8 cellular contexts compared by ENCODE assay signal in genomic region chr3:93979850-93980677, GRCh38. TPM values are rescaled to one million over a fixed set of nuclear protein-coding genes. Genes with fewer than 3 reads are reported as not detected.
DNase-seq lines count a peak whose midpoint lies in the region; ATAC-seq and TF ChIP-seq lines count a peak whose summit lies in the region.

Gene ARL13B (plus strand): TSS chr3:93980155. CDS start chr3:93980424, 269 bp downstream.

- no peaks in the 10 kb centered on the region; the same call in 2 of the 3 replicates for H3K9me3 Mint-ChIP-seq in GM23338
- no peaks in the 10 kb centered on the region for H3K9me3 Mint-ChIP-seq in activated T-helper 17 cell treated with anti-CD3 and anti-CD28 coated beads, Interleukin-2, amount 50 U/mL, for 72 hours
- H3K9me3 Mint-ChIP-seq in naive thymus-derived CD4-positive, alpha-beta T cell = no peaks in the 10 kb centered on the region
- no peaks in the 10 kb centered on the region for H3K9me3 Mint-ChIP-seq in stimulated activated naive B cell treated with anti-CD40 and anti-IgM and Interleukin-4, amounts not matched to agents 10 μg/mL and 1 μg/mL and 100 μg/mL, for 72 hours

- H3K9me3 ChIP-seq in DOHH2 (ENCODE audit: control insufficient read depth, insufficient read depth, low read length) = no peaks in the 10 kb centered on the region
- no peaks in the 10 kb centered on the region for H3K9me3 ChIP-seq in fibroblast of lung (ENCODE audit: control insufficient read depth, insufficient read depth, low read depth, low read length)
- H3K9me3 ChIP-seq in naive thymus-derived CD4-positive, alpha-beta T cell (ENCODE audit: control insufficient read depth in 2 of 3, low read length in 3 of 3) = no peaks in the 10 kb centered on the region

- TF ChIP-seq CTCF in DOHH2 (IDR thresholded peaks at IDR 0.05; ENCODE audit: low read depth, low read length, poor library complexity, severe bottlenecking) (no peak), GM23338 (conservative IDR thresholded peaks at IDR 0.05; ENCODE audit: low read depth in 2 of 2) (no peak), fibroblast of lung (conservative IDR thresholded peaks at IDR 0.05 in 1 of 2, IDR thresholded peaks at IDR 0.05 in 1 of 2; ENCODE audit: low read depth in 1 of 2, low read length in 2 of 2) (no peak)

- peak within 1 kb of the TSS; percentile 14 for H3K27ac ChIP-seq in DOHH2 (ENCODE audit: low read depth, low read length)
- H3K27ac ChIP-seq in GM23338 (ENCODE audit: low read depth) = no peak within 1 kb of the TSS
- peak within 1 kb of the TSS; percentile 97 for H3K27ac ChIP-seq in fibroblast of lung (ENCODE audit: insufficient read depth, low read length)
- H3K27ac ChIP-seq in naive thymus-derived CD4-positive, alpha-beta T cell (ENCODE audit: low read depth, low read length) = peak within 1 kb of the TSS; percentile 86

- no peaks in the 10 kb centered on the region; the same call in 2 of the 3 replicates for H3K36me3 Mint-ChIP-seq in GM23338 (ENCODE audit: low read depth)
- H3K36me3 Mint-ChIP-seq in activated T-helper 17 cell treated with anti-CD3 and anti-CD28 coated beads, Interleukin-2, amount 50 U/mL, for 72 hours (ENCODE audit: low read depth) = no peaks in the 10 kb centered on the region
- H3K36me3 Mint-ChIP-seq in naive thymus-derived CD4-positive, alpha-beta T cell = no peaks in the 10 kb centered on the region
- no peaks in the 10 kb centered on the region for H3K36me3 Mint-ChIP-seq in stimulated activated naive B cell treated with anti-CD40 and anti-IgM and Interleukin-4, amounts not matched to agents 10 μg/mL and 1 μg/mL and 100 μg/mL, for 72 hours

- H3F3A ChIP-seq in DOHH2 (ENCODE audit: control insufficient read depth, insufficient read depth) (no peaks in the 10 kb centered on the region), GM23338 (replicated peaks; ENCODE audit: low read depth) (no peaks in the 10 kb centered on the region)

- H3K4me2 ChIP-seq in DOHH2 (ENCODE audit: low read length) (peak within 1 kb of the TSS; percentile 78), GM23338 (peak within 1 kb of the TSS; percentile 83), fibroblast of lung (ENCODE audit: extremely low read depth, insufficient read depth, low read length) (peak within 1 kb of the TSS; percentile 86)

- intact Hi-C loops in naive thymus-derived CD4-positive, alpha-beta T cell (cut with micrococcal nuclease) = loop anchor here (1.0 kb wide), 3 partner anchors 24 to 83 kb away; partner anchors contain the start of genes DHFR2 (in 1 of the 2) and NSUN3 (in 1 of the 2)

- H3K9me2 ChIP-seq in DOHH2 (replicated peaks; ENCODE audit: control insufficient read depth, low read length) (no peaks in the 10 kb centered on the region), GM23338 (ENCODE audit: insufficient read depth) (no peaks in the 10 kb centered on the region)

- H3K4me3 ChIP-seq in DOHH2 (ENCODE audit: low read length) (peak within 1 kb of the TSS; percentile 82), GM23338 (peak within 1 kb of the TSS; percentile 66), fibroblast of lung (replicated peaks in 1 of 4; ENCODE audit: control extremely low read depth in 1 of 4, insufficient read depth in 1 of 4, low read depth in 3 of 4, low read length in 4 of 4) (peak within 1 kb of the TSS; percentile 76 to 88 (median 86))
- H3K4me3 ChIP-seq in naive thymus-derived CD4-positive, alpha-beta T cell (ENCODE audit: low read length) = peak within 1 kb of the TSS; percentile 95

- H3K79me2 ChIP-seq in DOHH2 (ENCODE audit: control insufficient read depth, low read length) = peaks cover 34% of the 10 kb centered on the region
- H3K79me2 ChIP-seq in GM23338 (replicated peaks; ENCODE audit: insufficient read depth) = peaks cover 35% of the 10 kb centered on the region
- peaks cover 13% of the 10 kb centered on the region for H3K79me2 ChIP-seq in fibroblast of lung (ENCODE audit: control insufficient read depth, insufficient read depth, low read length)

- H2AFZ ChIP-seq in GM23338 (peak within 1 kb of the TSS; percentile 20; the same call in 1 of the 2 replicates), fibroblast of lung (ENCODE audit: low read length) (peak within 1 kb of the TSS; percentile 87)

- peaks cover 10% of the 10 kb centered on the region for H3K4me1 Mint-ChIP-seq in GM23338
- peaks cover 5% of the 10 kb centered on the region for H3K4me1 Mint-ChIP-seq in activated T-helper 17 cell treated with anti-CD3 and anti-CD28 coated beads, Interleukin-2, amount 50 U/mL, for 72 hours
- peaks cover 6 to 38% (median 26%) of the 10 kb centered on the region in 7 donors for H3K4me1 Mint-ChIP-seq in naive thymus-derived CD4-positive, alpha-beta T cell
- peaks cover 7 to 11% of the 10 kb centered on the region in 2 donors for H3K4me1 Mint-ChIP-seq in stimulated activated naive B cell treated with anti-CD40 and anti-IgM and Interleukin-4, amounts not matched to agents 10 μg/mL and 1 μg/mL and 100 μg/mL, for 72 hours

- no peaks in the 10 kb centered on the region for H3K36me3 ChIP-seq in DOHH2 (ENCODE audit: control insufficient read depth, low read length)
- no peaks in the 10 kb centered on the region for H3K36me3 ChIP-seq in GM23338 (ENCODE audit: insufficient read depth)
- no peaks in the 10 kb centered on the region for H3K36me3 ChIP-seq in fibroblast of lung (ENCODE audit: control insufficient read depth, insufficient read depth, low read length)
- peaks cover 0 to 4% (median 0%) of the 10 kb centered on the region in 3 experiments for H3K36me3 ChIP-seq in naive thymus-derived CD4-positive, alpha-beta T cell (ENCODE audit: control insufficient read depth in 2 of 3, insufficient read depth in 3 of 3, low read length in 3 of 3)

- H3K27ac Mint-ChIP-seq in GM23338 = peak within 1 kb of the TSS; percentile 84
- H3K27ac Mint-ChIP-seq in activated T-helper 17 cell treated with anti-CD3 and anti-CD28 coated beads, Interleukin-2, amount 50 U/mL, for 72 hours = peak within 1 kb of the TSS; percentile 94
- peak within 1 kb of the TSS; percentile 76 to 95 (median 89) for H3K27ac Mint-ChIP-seq in naive thymus-derived CD4-positive, alpha-beta T cell
- H3K27ac Mint-ChIP-seq in stimulated activated naive B cell treated with anti-CD40 and anti-IgM and Interleukin-4, amounts not matched to agents 10 μg/mL and 1 μg/mL and 100 μg/mL, for 72 hours = peak within 1 kb of the TSS; percentile 88

- H3K9ac ChIP-seq in fibroblast of lung (ENCODE audit: insufficient read depth, low read length) = peak within 1 kb of the TSS; percentile 96

- H3K4me1 ChIP-seq in DOHH2 (ENCODE audit: control insufficient read depth, low read length) = peaks cover 19% of the 10 kb centered on the region
- peaks cover 11% of the 10 kb centered on the region; the same call in 1 of the 2 replicates for H3K4me1 ChIP-seq in GM23338 (ENCODE audit: insufficient read depth)
- no peaks in the 10 kb centered on the region for H3K4me1 ChIP-seq in fibroblast of lung (ENCODE audit: control insufficient read depth, extremely low read depth, insufficient read depth, low read length)
- peaks cover 6% of the 10 kb centered on the region in 2 donors for H3K4me1 ChIP-seq in naive thymus-derived CD4-positive, alpha-beta T cell (ENCODE audit: control insufficient read depth in 2 of 2, insufficient read depth in 2 of 2, low read length in 2 of 2)

- ATAC-seq in GM23338 = peak; percentile 99
- ATAC-seq in activated T-helper 17 cell treated with anti-CD3 and anti-CD28 coated beads, Interleukin-2, amount 50 U/mL, for 72 hours (replicated peaks) = peak; percentile 100
- peak; percentile 100 for ATAC-seq in naive thymus-derived CD4-positive, alpha-beta T cell
- peak; percentile 100 for ATAC-seq in stimulated activated naive B cell treated with anti-CD40 and anti-IgM and Interleukin-4, amounts not matched to agents 10 μg/mL and 1 μg/mL and 100 μg/mL, for 72 hours (replicated peaks)

- H3K4me3 Mint-ChIP-seq in GM23338 = peak within 1 kb of the TSS; percentile 92
- H3K4me3 Mint-ChIP-seq in activated T-helper 17 cell treated with anti-CD3 and anti-CD28 coated beads, Interleukin-2, amount 50 U/mL, for 72 hours = peak within 1 kb of the TSS; percentile 83
- peak within 1 kb of the TSS; percentile 85 to 94 (median 88) for H3K4me3 Mint-ChIP-seq in naive thymus-derived CD4-positive, alpha-beta T cell
- peak within 1 kb of the TSS; percentile 90 to 92 for H3K4me3 Mint-ChIP-seq in stimulated activated naive B cell treated with anti-CD40 and anti-IgM and Interleukin-4, amounts not matched to agents 10 μg/mL and 1 μg/mL and 100 μg/mL, for 72 hours

- no peaks in the 10 kb centered on the region for H4K20me1 ChIP-seq in DOHH2 (ENCODE audit: control insufficient read depth, insufficient read depth, low read depth, low read length)
- H4K20me1 ChIP-seq in GM23338 (replicated peaks; ENCODE audit: insufficient read depth) = peaks cover 8% of the 10 kb centered on the region; the same call in 1 of the 2 replicates
- H4K20me1 ChIP-seq in fibroblast of lung (ENCODE audit: control insufficient read depth, extremely low read depth, insufficient read depth, low read length) = no peaks in the 10 kb centered on the region

- POLR2A ChIA-PET in naive thymus-derived CD4-positive, alpha-beta T cell (lab: Charles Lee) = interaction anchor here (0.5 to 1.9 kb wide), 6 partner anchors 71 to 87 kb away, joined by 3 to 6 read pairs (median 4); partner anchors contain the start of genes DHFR2 and NSUN3

- DNase-seq in GM23338 (ENCODE audit: low spot score) = peak; percentile 100
- peak; percentile 98 for DNase-seq in LHCN-M2 (ENCODE audit: low read depth)
- peak; percentile 98 for DNase-seq in RPMI8226
- DNase-seq in fibroblast of lung (ENCODE audit: low read depth in 2 of 2) = peak; percentile 98 to 99
- peak; percentile 81 to 95 (median 91) for DNase-seq in naive thymus-derived CD4-positive, alpha-beta T cell
- peak; percentile 95 for DNase-seq in stimulated activated naive B cell treated with anti-CD40 and anti-IgM and Interleukin-4, amounts not matched to agents 10 μg/mL and 1 μg/mL and 100 μg/mL, for 72 hours

- H3K27me3 ChIP-seq in DOHH2 (ENCODE audit: control insufficient read depth, low read length) (no peaks in the 10 kb centered on the region), GM23338 (ENCODE audit: insufficient read depth) (no peaks in the 10 kb centered on the region), fibroblast of lung (ENCODE audit: control insufficient read depth, insufficient read depth, low read length) (no peaks in the 10 kb centered on the region)
- no peaks in the 10 kb centered on the region for H3K27me3 ChIP-seq in naive thymus-derived CD4-positive, alpha-beta T cell (ENCODE audit: control insufficient read depth in 2 of 2, insufficient read depth in 2 of 2, low read length in 2 of 2)

- peaks cover 5% of the 10 kb centered on the region for H3K27me3 Mint-ChIP-seq in GM23338 (ENCODE audit: insufficient read depth, low read depth, poor library complexity)
- H3K27me3 Mint-ChIP-seq in activated T-helper 17 cell treated with anti-CD3 and anti-CD28 coated beads, Interleukin-2, amount 50 U/mL, for 72 hours = no peaks in the 10 kb centered on the region
- H3K27me3 Mint-ChIP-seq in naive thymus-derived CD4-positive, alpha-beta T cell = peaks cover 0 to 4% (median 0%) of the 10 kb centered on the region in 5 donors
- no peaks in the 10 kb centered on the region for H3K27me3 Mint-ChIP-seq in stimulated activated naive B cell treated with anti-CD40 and anti-IgM and Interleukin-4, amounts not matched to agents 10 μg/mL and 1 μg/mL and 100 μg/mL, for 72 hours

- CTCF ChIA-PET in naive thymus-derived CD4-positive, alpha-beta T cell (lab: Charles Lee) = interaction anchor here (1.0 to 1.4 kb wide), 2 partner anchors 24 to 89 kb away, joined by 4 to 6 read pairs; no protein-coding TSS in a partner anchor

RNA-seq across cellular contexts. Expression of gene ARL13B, which starts in this region (rescaled TPM):
- total RNA-seq in GM23338 (2014; rRNA removed; shearing (Covaris generic)) = 7.9 and 8.5 TPM in 2 replicates
- 13.8 and 17.1 TPM in 2 replicates for polyA plus RNA-seq in GM23338 (2016; fragmentation: Nextera tagmentation; extraction: Ambion mirVana)
- total RNA-seq in LHCN-M2 (2014; rRNA removed) = 13.1 and 13.4 TPM in 2 replicates
- 4.6 TPM for polyA plus RNA-seq in LHCN-M2 (2012)
- total RNA-seq in activated T-helper 17 cell treated with anti-CD3 and anti-CD28 coated beads, Interleukin-2, amount 50 U/mL, for 72 hours = 1 to 10 TPM; 6.7 to 9.4 TPM
- total RNA-seq in fibroblast of lung = 8.4 and 11.6 TPM in 2 replicates
- polyA plus RNA-seq in fibroblast of lung = 7.8 and 10.7 TPM in 2 replicates
- polyA plus RNA-seq in fibroblast of lung (2012) = 6.1 and 9.1 TPM in 2 replicates
- 0.67 and 1.6 TPM in 2 replicates for polyA minus RNA-seq in fibroblast of lung (ENCODE audit: low replicate concordance)
- total RNA-seq in naive thymus-derived CD4-positive, alpha-beta T cell = 10 to 100 TPM in 1 of 5 experiments, 1 to 10 TPM in 4; 5.3 to 10.2 (median 7.0) TPM
- polyA plus RNA-seq in naive thymus-derived CD4-positive, alpha-beta T cell = 1 to 10 TPM; 4.4 to 7.8 TPM
